Comparison of ENCODE assay signal across 32 cellular contexts in the genomic region with DNA sequence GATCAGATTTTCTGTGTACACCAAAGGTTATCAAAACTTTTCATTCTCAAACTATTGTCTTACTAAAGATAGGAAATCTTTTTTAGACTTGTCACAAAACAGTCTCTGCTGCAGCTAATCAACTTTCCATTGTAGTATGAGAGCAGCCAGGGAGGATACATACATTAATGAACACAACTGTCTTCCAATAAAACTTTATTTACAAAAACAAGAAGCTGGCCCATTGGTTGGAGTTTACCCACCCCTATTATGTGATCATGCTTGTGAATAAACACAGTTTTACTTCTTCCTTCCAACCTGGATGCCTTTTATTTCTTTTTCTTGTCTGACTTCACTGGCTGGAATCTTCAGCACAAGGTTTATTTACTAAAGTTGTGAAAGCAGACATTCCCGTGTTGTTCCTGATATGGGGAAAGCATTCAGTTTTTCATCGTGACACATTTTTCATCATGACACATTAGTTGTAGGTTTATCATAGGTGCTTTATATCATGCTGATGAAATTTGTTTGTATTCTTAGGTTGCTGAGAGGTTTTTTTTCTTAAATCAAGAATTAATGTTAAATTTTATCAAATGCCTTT.
"Had no signal": no experiment of that assay in that cellular context is flagged by ENCODE, and none has a peak within 500 bp of the region (broad histone marks: within the 10 kb centered on the region; RNA-seq: fewer than 3 reads in every experiment).

No MANE protein-coding gene starts in this region.

- ATAC-seq: activated CD8-positive, alpha-beta T cell treated with anti-CD3 and anti-CD28 coated beads for 36 hours; activated naive CD8-positive, alpha-beta T cell treated with anti-CD3 and anti-CD28 coated beads, Interleukin-2, amount 50 U/mL, for 24 hours; activated T-cell treated with anti-CD3 and anti-CD28 coated beads, Interleukin-2, amount 50 U/mL, for 4 hours; body of pancreas had no signal

- H3K36me3 ChIP-seq: brain microvascular endothelial cell, breast epithelium, cardiac muscle cell had no signal

- DNase-seq: activated B cell treated with CpG ODN at 0.5 μM for 24 hours; activated CD4-positive, alpha-beta memory T cell treated with anti-CD3 and anti-CD28 coated beads for 36 hours; activated CD4-positive, alpha-beta T cell treated with anti-CD3 and anti-CD28 coated beads for 4 hours; activated CD4-positive, alpha-beta T cell treated with anti-CD3 and anti-CD28 coated beads, Interleukin-2, amount 10 ng/mL, durations not matched to agents 24 days and 14 days; activated CD4-positive, alpha-beta T cell treated with anti-CD3 and anti-CD28 coated beads, Interleukin-2, amount 50 U/mL, for 1 hour; activated CD4-positive, alpha-beta T cell treated with anti-CD3 and anti-CD28 coated beads, Interleukin-2, amount 50 U/mL, for 4 hours; activated CD4-positive, CD25-positive, alpha-beta regulatory T cell treated with anti-CD3 and anti-CD28 coated beads, Interleukin-2, amount 50 U/mL, for 72 hours; activated CD8-positive, alpha-beta memory T cell treated with anti-CD3 and anti-CD28 coated beads, Interleukin-2, amount 50 U/mL, for 4 hours; activated CD8-positive, alpha-beta T cell treated with anti-CD3 and anti-CD28 coated beads for 36 hours; activated effector memory CD4-positive, alpha-beta T cell treated with Interleukin-2 at 50 U/mL for 16 hours; activated gamma-delta T cell; activated naive CD4-positive, alpha-beta T cell treated with anti-CD3 and anti-CD28 coated beads, Interleukin-2, amount 10 ng/mL, durations not matched to agents 7 days and 5 days; activated naive CD4-positive, alpha-beta T cell treated with Interleukin-2 at 50 U/mL for 16 hours; activated naive CD8-positive, alpha-beta T cell treated with anti-CD3 and anti-CD28 coated beads, Interleukin-2, amount 10 ng/mL, durations not matched to agents 7 days and 5 days; activated naive CD8-positive, alpha-beta T cell treated with anti-CD3 and anti-CD28 coated beads, Interleukin-2, amount 50 U/mL, for 24 hours; activated T-cell treated with anti-CD3 and anti-CD28 coated beads for 4 hours; activated T-cell treated with anti-CD3 and anti-CD28 coated beads, Interleukin-2, amount 50 U/mL, for 1 hour; activated T-cell treated with anti-CD3 and anti-CD28 coated beads, Interleukin-2, amount 50 U/mL, for 4 hours; amniotic stem cell; aorta; body of pancreas; brain microvascular endothelial cell; caudate nucleus; cerebellar nuclear complex; T-helper 1 cell; T-helper 2 cell; T-helper 9 cell had no signal

- H3K27ac ChIP-seq: body of pancreas, brain microvascular endothelial cell, breast epithelium, cardiac muscle cell, VCaP had no signal

- H3K27me3 ChIP-seq: brain microvascular endothelial cell had no signal

- H3K9me3 ChIP-seq: body of pancreas, breast epithelium had no signal

- FAIRE-seq: astrocyte, TTC549 had no signal

- H3K4me3 ChIP-seq: body of pancreas, breast epithelium, cardiac muscle cell had no signal

- H3K4me1 ChIP-seq: body of pancreas, breast epithelium had no signal
